9 cellular contexts compared by ENCODE assay signal in the genomic region with DNA sequence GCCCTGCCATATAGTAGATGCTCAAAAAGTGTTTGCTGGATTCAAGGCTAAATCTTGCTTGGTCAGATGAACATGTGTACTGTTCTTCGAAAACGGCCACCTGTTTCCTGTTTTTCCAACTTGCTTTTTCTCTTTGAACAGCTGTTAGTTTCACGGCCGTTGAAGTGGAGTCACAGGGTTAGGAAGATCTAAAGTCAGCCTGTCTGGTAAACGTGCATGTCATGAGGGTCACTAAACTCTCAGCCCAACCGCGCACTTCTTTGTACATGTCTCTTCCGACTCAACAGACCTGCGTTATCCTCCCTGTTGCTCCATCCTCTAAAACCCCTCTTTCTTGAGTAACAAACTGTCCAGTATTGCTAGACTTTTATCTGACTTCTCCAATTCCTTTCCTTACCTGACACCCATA.
DNase-seq lines count a peak whose midpoint lies in the region; ATAC-seq and TF ChIP-seq lines count a peak whose summit lies in the region.
"Had no signal": no experiment of that assay in that cellular context is flagged by ENCODE, and none has a peak within 500 bp of the region (broad histone marks: within the 10 kb centered on the region; RNA-seq: fewer than 3 reads in every experiment).

No MANE protein-coding gene starts in this region.

- ATAC-seq in GM18505 (IDR thresholded peaks at IDR 0.05; ENCODE audit: unreplicated experiment) (peak; percentile 39), GM21515 (IDR thresholded peaks at IDR 0.05; ENCODE audit: unreplicated experiment) (peak; percentile 63), GM21526 (IDR thresholded peaks at IDR 0.05; ENCODE audit: low FRiP score, unreplicated experiment) (no peak)

- no peak for TF ChIP-seq POLR2A in GM18505 (IDR thresholded peaks at IDR 0.05; ENCODE audit: borderline replicate concordance, extremely low read depth, insufficient read depth, insufficient read length)

- DNase-seq in Kasumi-1 (lab: John Stamatoyannopoulos, UW): peak; percentile 37 to 58
- peak; percentile 27 to 54 for DNase-seq in lung microvascular endothelial cell (ENCODE audit: low read depth in 2 of 2)
- DNase-seq in T1000 (lab: John Stamatoyannopoulos, UW): no peak
- no peak for DNase-seq in posterior cingulate gyrus
- no peak for DNase-seq in globus pallidus (ENCODE audit: low spot score)
- DNase-seq: NCI-H526 had no signal

- intact Hi-C loops in posterior cingulate gyrus (cut with DNase I): no loop called here

Comparison
In these comparisons a context has a peak if more than half of its experiments do, and no peak if none do; other contexts are left out.
1. DNase-seq: peak in Kasumi-1 (2 of 2) and lung microvascular endothelial cell (2 of 2); none in T1000 (single experiment), posterior cingulate gyrus (0 of 10) and globus pallidus (single experiment).